In the genomic region with DNA sequence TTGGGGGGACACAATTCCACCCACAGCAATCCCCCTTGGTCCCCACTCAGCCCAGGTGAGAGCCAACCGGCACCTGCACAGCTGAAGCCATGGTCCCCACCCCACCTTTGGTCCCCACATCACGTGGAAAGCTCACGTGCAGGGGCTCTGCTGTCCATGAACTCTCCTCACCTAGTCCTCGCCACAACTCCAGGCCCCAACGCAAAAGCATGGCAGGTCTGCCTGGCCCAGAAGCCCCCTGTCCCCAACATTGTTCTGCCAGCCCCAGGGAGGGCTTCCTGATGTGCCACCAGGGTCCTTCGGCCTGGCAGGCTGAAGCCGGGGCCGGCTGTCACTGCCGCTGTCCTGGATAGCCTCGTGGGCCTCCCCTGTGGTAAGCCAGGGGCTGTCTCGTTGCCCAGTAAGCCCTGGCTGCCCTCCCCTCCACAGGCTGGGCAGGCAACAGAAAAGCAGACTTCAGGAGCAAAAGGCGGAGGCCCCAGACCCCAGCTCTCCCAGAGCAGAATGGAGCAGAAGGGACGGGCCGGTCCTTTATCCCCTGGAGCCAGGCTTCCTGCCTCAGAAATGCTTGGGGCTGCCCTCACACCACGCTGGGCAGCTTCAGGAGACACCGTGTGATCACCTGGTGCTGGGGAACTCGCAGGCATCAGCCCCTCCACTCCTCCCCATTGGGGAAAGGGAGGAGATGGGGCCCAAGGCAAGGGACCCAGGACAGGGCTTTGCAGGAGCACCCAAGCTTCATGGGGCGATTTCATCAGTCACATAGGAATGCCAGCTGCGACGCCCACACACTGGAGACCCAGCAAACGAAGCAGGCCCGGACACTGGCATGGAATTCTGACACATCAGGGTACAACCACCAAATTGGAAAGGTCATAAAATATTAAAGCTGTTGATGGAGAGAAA, we compare ENCODE assay signal across 2 cellular contexts.
TF ChIP-seq lines count a peak whose summit lies in the region.

No MANE protein-coding gene starts in this region.

TF ChIP-seq in IMR-90, 13 proteins besides CTCF, POLR2A, EP300 and RAD21:
- TF ChIP-seq ELK1 (IDR thresholded peaks at IDR 0.05; ENCODE audit: borderline replicate concordance, low read depth, low read length) (no peak), NFE2L2 (IDR thresholded peaks at IDR 0.05; ENCODE audit: low read depth, low read length) (no peak), CHD1 (IDR thresholded peaks at IDR 0.05; ENCODE audit: low read depth, low read length) (no peak), FOS (IDR thresholded peaks at IDR 0.05; ENCODE audit: low read depth, low read length) (no peak), CEBPB (IDR thresholded peaks at IDR 0.05; ENCODE audit: low read depth, low read length) (no peak), USF2 (IDR thresholded peaks at IDR 0.05; ENCODE audit: low read depth, low read length) (no peak), SMC3 (IDR thresholded peaks at IDR 0.05; ENCODE audit: low read depth, low read length) (no peak), RCOR1 (IDR thresholded peaks at IDR 0.05; ENCODE audit: insufficient replicate concordance, low read length) (no peak), MAFK (IDR thresholded peaks at IDR 0.05; ENCODE audit: low read depth, low read length) (no peak)

TF ChIP-seq in H1, 55 proteins besides CTCF, POLR2A, EP300 and RAD21:
- TF ChIP-seq, protein P1, sequence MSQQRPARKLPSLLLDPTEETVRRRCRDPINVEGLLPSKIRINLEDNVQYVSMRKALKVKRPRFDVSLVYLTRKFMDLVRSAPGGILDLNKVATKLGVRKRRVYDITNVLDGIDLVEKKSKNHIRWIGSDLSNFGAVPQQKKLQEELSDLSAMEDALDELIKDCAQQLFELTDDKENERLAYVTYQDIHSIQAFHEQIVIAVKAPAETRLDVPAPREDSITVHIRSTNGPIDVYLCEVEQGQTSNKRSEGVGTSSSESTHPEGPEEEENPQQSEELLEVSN (IDR thresholded peaks at IDR 0.05), result no peak
- TF ChIP-seq JUND (IDR thresholded peaks at IDR 0.05; ENCODE audit: low read length) (no peak), RFX5 (IDR thresholded peaks at IDR 0.05; ENCODE audit: borderline replicate concordance, low read depth, low read length) (no peak), CTBP2 (IDR thresholded peaks at IDR 0.05; ENCODE audit: borderline replicate concordance, insufficient read depth, insufficient read length, low read length) (no peak), HDAC2 (IDR thresholded peaks at IDR 0.05; ENCODE audit: borderline replicate concordance in 1 of 2, low read depth in 2 of 2, low read length in 2 of 2) (no peak), RBBP5 (IDR thresholded peaks at IDR 0.05; ENCODE audit: borderline replicate concordance, low read depth, low read length) (no peak), CHD7 (IDR thresholded peaks at IDR 0.05; ENCODE audit: insufficient replicate concordance, low read length) (no peak), SUZ12 (IDR thresholded peaks at IDR 0.05; ENCODE audit: low read length) (no peak), SP1 (IDR thresholded peaks at IDR 0.05; ENCODE audit: low read depth, low read length) (no peak), TCF12 (IDR thresholded peaks at IDR 0.05; ENCODE audit: low read depth, low read length) (no peak), POLR2AphosphoS5 (IDR thresholded peaks at IDR 0.05; ENCODE audit: low read depth, low read length) (no peak), EGR1 (IDR thresholded peaks at IDR 0.05; ENCODE audit: borderline replicate concordance, low read depth, low read length) (no peak), TEAD4 (IDR thresholded peaks at IDR 0.05; ENCODE audit: low read depth, low read length) (no peak), PHF8 (conservative IDR thresholded peaks at IDR 0.05; ENCODE audit: low read depth, low read length) (no peak), CBX5 (IDR thresholded peaks at IDR 0.05; ENCODE audit: low read depth, low read length) (no peak), CBX8 (IDR thresholded peaks at IDR 0.05; ENCODE audit: borderline replicate concordance, low read depth, low read length) (no peak), NANOG (IDR thresholded peaks at IDR 0.05; ENCODE audit: insufficient read depth, low read depth, low read length, poor library complexity, severe bottlenecking) (no peak), SAP30 (IDR thresholded peaks at IDR 0.05; ENCODE audit: insufficient read depth, insufficient replicate concordance, low read length) (no peak), SRF (IDR thresholded peaks at IDR 0.05; ENCODE audit: low read depth, low read length) (no peak)
